Comparison of ENCODE assay signal across 8 cellular contexts in genomic region chr19:3983542-3983914, GRCh38. TPM values are rescaled to one million over a fixed set of nuclear protein-coding genes. Genes with fewer than 3 reads are reported as not detected.
DNase-seq lines count a peak whose midpoint lies in the region; ATAC-seq and TF ChIP-seq lines count a peak whose summit lies in the region.

No MANE protein-coding gene starts in this region.

- peak overlapping the region; percentile 94 for H3K27ac Mint-ChIP-seq in activated CD4-positive, alpha-beta T cell treated with anti-CD3 and anti-CD28 coated beads for 36 hours
- peak overlapping the region; percentile 98 for H3K27ac Mint-ChIP-seq in activated naive CD8-positive, alpha-beta T cell treated with anti-CD3 and anti-CD28 coated beads for 36 hours

- TF ChIP-seq POLR2A in stomach (IDR thresholded peaks at IDR 0.05) = no peak

- intact Hi-C loops in activated CD4-positive, alpha-beta T cell treated with anti-CD3 and anti-CD28 coated beads for 36 hours (cut with DNase I, micrococcal nuclease) = loop anchor here in 1 of 2 experiments (2.0 to 10.0 kb wide), 2 partner anchors 419 to 1701 kb away; partner anchors contain the start of genes CHAF1A, HSD11B1L and MICOS13
- intact Hi-C loops in stomach (cut with DNase I; ENCODE audit: low total_unique reads) = loop anchor here (10.0 kb wide), 1 partner anchor 201 kb away; the partner anchor contains the start of genes ANKRD24 and SIRT6

- peak overlapping the region; percentile 92 for H3K4me3 ChIP-seq in iPS-18c (ENCODE audit: insufficient read depth, low read depth, low read length)
- H3K4me3 ChIP-seq in stomach = peak overlapping the region; percentile 67 to 100 (median 83)

- H3K9me3 ChIP-seq in iPS-18c (ENCODE audit: control insufficient read depth, insufficient read depth, low read length) = no peaks in the 10 kb centered on the region
- H3K9me3 ChIP-seq in stomach = no peaks in the 10 kb centered on the region

- no peaks in the 10 kb centered on the region for H3K9me3 Mint-ChIP-seq in activated CD4-positive, alpha-beta T cell treated with anti-CD3 and anti-CD28 coated beads for 36 hours (ENCODE audit: low read depth)
- no peaks in the 10 kb centered on the region for H3K9me3 Mint-ChIP-seq in activated naive CD8-positive, alpha-beta T cell treated with anti-CD3 and anti-CD28 coated beads for 36 hours

- no peaks in the 10 kb centered on the region for H3K27me3 Mint-ChIP-seq in activated CD4-positive, alpha-beta T cell treated with anti-CD3 and anti-CD28 coated beads for 36 hours
- H3K27me3 Mint-ChIP-seq in activated naive CD8-positive, alpha-beta T cell treated with anti-CD3 and anti-CD28 coated beads for 36 hours = peaks cover 12% of the 10 kb centered on the region

- ATAC-seq in activated CD4-positive, alpha-beta T cell treated with anti-CD3 and anti-CD28 coated beads for 36 hours = no peak
- no peak for ATAC-seq in HG02642 (IDR thresholded peaks at IDR 0.05; ENCODE audit: poor library complexity, unreplicated experiment)

- H3K27ac ChIP-seq in stomach = peak overlapping the region; percentile 20 to 99 (median 96)

- peaks cover 62% of the 10 kb centered on the region for H3K4me1 Mint-ChIP-seq in activated CD4-positive, alpha-beta T cell treated with anti-CD3 and anti-CD28 coated beads for 36 hours
- H3K4me1 Mint-ChIP-seq in activated naive CD8-positive, alpha-beta T cell treated with anti-CD3 and anti-CD28 coated beads for 36 hours = peaks cover 47% of the 10 kb centered on the region

- H3K36me3 ChIP-seq in stomach = peaks cover 58 to 60% (median 58%) of the 10 kb centered on the region in 4 donors

- peaks cover 35 to 87% (median 56%) of the 10 kb centered on the region in 4 donors for H3K4me1 ChIP-seq in stomach

- TF ChIP-seq CTCF in stomach (IDR thresholded peaks at IDR 0.05) = no peak

- TF ChIP-seq EP300 in stomach (IDR thresholded peaks at IDR 0.05) = no peak

- no peaks in the 10 kb centered on the region for H3K27me3 ChIP-seq in stomach

- DNase-seq in activated CD4-positive, alpha-beta T cell treated with anti-CD3 and anti-CD28 coated beads for 36 hours = no peak
- DNase-seq in activated CD4-positive, alpha-beta T cell treated with anti-CD3 and anti-CD28 coated beads for 48 hours = no peak
- no peak for DNase-seq in activated naive CD8-positive, alpha-beta T cell treated with anti-CD3 and anti-CD28 coated beads for 36 hours
- DNase-seq in stomach = no peak
- no peak for DNase-seq in DMS53 treated with DMSO at 0.1 percent for 48 hours (lab: John Stamatoyannopoulos, UW; ENCODE audit: unreplicated experiment)
- DNase-seq in SIG-M5 (lab: John Stamatoyannopoulos, UW) = no peak

- peaks cover 62% of the 10 kb centered on the region for H3K36me3 Mint-ChIP-seq in activated CD4-positive, alpha-beta T cell treated with anti-CD3 and anti-CD28 coated beads for 36 hours (ENCODE audit: low read depth)
- H3K36me3 Mint-ChIP-seq in activated naive CD8-positive, alpha-beta T cell treated with anti-CD3 and anti-CD28 coated beads for 36 hours = peaks cover 54% of the 10 kb centered on the region

- POLR2A ChIA-PET in activated CD4-positive, alpha-beta T cell treated with anti-CD3 and anti-CD28 coated beads for 36 hours (lab: Charles Lee) = interaction anchor here (1.0 to 2.8 kb wide), 3 partner anchors 8 to 24 kb away, joined by 3 to 30 read pairs (median 25); partner anchors contain the start of genes DAPK3 and PIAS4

- H3K4me3 Mint-ChIP-seq in activated CD4-positive, alpha-beta T cell treated with anti-CD3 and anti-CD28 coated beads for 36 hours = peak overlapping the region; percentile 87
- H3K4me3 Mint-ChIP-seq in activated naive CD8-positive, alpha-beta T cell treated with anti-CD3 and anti-CD28 coated beads for 36 hours = peak overlapping the region; percentile 98

- CTCF ChIA-PET in activated CD4-positive, alpha-beta T cell treated with anti-CD3 and anti-CD28 coated beads for 36 hours (lab: Charles Lee) = interaction anchor here (0.6 kb wide), 1 partner anchor 23 kb away, joined by 3 read pairs; no protein-coding TSS in a partner anchor

- 43 to 54% (median 45%) methylated on average over 6 to 7 of the region's 7 CpGs for WGBS in stomach, 5 donors

RNA-seq across cellular contexts. Expression of gene EEF2, which starts 1.7 kb away (rescaled TPM):
- total RNA-seq in activated CD4-positive, alpha-beta T cell treated with anti-CD3 and anti-CD28 coated beads for 36 hours = 1,000 to 10,000 TPM; 3,116 to 3,255 TPM
- total RNA-seq in activated naive CD8-positive, alpha-beta T cell treated with anti-CD3 and anti-CD28 coated beads for 36 hours = 1,000 to 10,000 TPM; 3,340 to 3,392 TPM
- 1,000 to 10,000 TPM in 4 of 5 donors, 100 to 1,000 TPM in 1; 872 to 1,656 (median 1,431) TPM for total RNA-seq in stomach
- 1,000 to 10,000 TPM in 2 of 3 donors, 100 to 1,000 TPM in 1; 667 to 1,312 (median 1,239) TPM for polyA plus RNA-seq in stomach

RNA-seq across cellular contexts. Expression of gene DAPK3, which starts 12.6 kb away (rescaled TPM):
- 10 to 100 TPM; 26.7 to 27.6 TPM for total RNA-seq in activated CD4-positive, alpha-beta T cell treated with anti-CD3 and anti-CD28 coated beads for 36 hours
- 10 to 100 TPM; 31.6 to 32.2 TPM for total RNA-seq in activated naive CD8-positive, alpha-beta T cell treated with anti-CD3 and anti-CD28 coated beads for 36 hours
- 100 to 1,000 TPM in 2 of 5 donors, 10 to 100 TPM in 3; 58.5 to 238 (median 75.8) TPM for total RNA-seq in stomach
- 10 to 100 TPM; 47.0 to 73.5 (median 51.9) TPM for polyA plus RNA-seq in stomach

RNA-seq across cellular contexts. Expression of gene PIAS4, which starts 24.0 kb away (rescaled TPM):
- 10 to 100 TPM; 23.0 to 37.3 TPM for total RNA-seq in activated CD4-positive, alpha-beta T cell treated with anti-CD3 and anti-CD28 coated beads for 36 hours
- 10 to 100 TPM; 24.0 to 26.3 TPM for total RNA-seq in activated naive CD8-positive, alpha-beta T cell treated with anti-CD3 and anti-CD28 coated beads for 36 hours
- 10 to 100 TPM in 4 of 5 donors, 1 to 10 TPM in 1; 9.3 to 93.6 (median 37.5) TPM for total RNA-seq in stomach
- 10 to 100 TPM in 1 of 3 donors, 1 to 10 TPM in 2; 6.6 to 14.8 (median 9.3) TPM for polyA plus RNA-seq in stomach

RNA-seq across cellular contexts. Expression of gene NMRK2, which starts 50.7 kb away (rescaled TPM):
- not detected for total RNA-seq in activated CD4-positive, alpha-beta T cell treated with anti-CD3 and anti-CD28 coated beads for 36 hours
- not detected for total RNA-seq in activated naive CD8-positive, alpha-beta T cell treated with anti-CD3 and anti-CD28 coated beads for 36 hours
- total RNA-seq in stomach = under 1 TPM in 1 of 5 donors, not detected in 4; 0.55 TPM
- 1 to 10 TPM in 2 of 3 donors, under 1 TPM in 1; 0.68 to 4.3 (median 2.3) TPM for polyA plus RNA-seq in stomach
